Comparison of ENCODE assay signal across 13 cellular contexts in the genomic region with DNA sequence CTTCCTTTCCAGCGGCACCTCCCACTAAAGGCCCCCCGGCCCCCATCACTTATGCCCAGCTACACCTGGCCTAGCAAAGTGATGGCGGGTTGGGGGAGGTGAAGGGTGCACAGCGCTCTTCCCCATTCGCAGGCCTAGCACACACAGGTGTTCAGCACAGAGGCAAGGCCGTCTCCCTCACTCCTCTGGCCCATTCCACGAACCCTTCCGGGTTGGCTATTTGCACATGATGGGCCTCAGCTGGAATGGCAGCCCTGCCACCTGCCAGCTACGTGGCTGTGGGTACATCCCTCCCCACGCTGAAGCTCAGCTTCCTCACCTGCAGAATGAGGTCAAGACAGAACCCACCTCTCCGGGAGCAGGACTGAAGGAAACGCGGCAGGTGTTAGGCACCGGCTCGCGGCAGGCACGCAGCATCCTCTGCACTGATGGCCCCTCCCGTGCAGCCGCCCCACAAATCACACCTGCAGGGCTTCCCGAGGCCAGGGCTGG. TPM values are rescaled to one million over a fixed set of nuclear protein-coding genes. Genes with fewer than 3 reads are reported as not detected.
DNase-seq lines count a peak whose midpoint lies in the region; ATAC-seq and TF ChIP-seq lines count a peak whose summit lies in the region.
"Had no signal": no experiment of that assay in that cellular context is flagged by ENCODE, and none has a peak within 500 bp of the region (broad histone marks: within the 10 kb centered on the region; RNA-seq: fewer than 3 reads in every experiment).

No MANE protein-coding gene starts in this region.

- no peaks in the 10 kb centered on the region for H3K9me2 ChIP-seq in MM.1S (replicated peaks; ENCODE audit: insufficient read depth, low read length)

- H3K27ac ChIP-seq in MM.1S (ENCODE audit: low read length) = peak overlapping the region; percentile 93
- H3K27ac ChIP-seq in suprapubic skin = no peak overlapping the region
- H3K27ac ChIP-seq: SJCRH30 had no signal

- no peak for TF ChIP-seq CTCF in MM.1S (IDR thresholded peaks at IDR 0.05; ENCODE audit: low read length)
- no peak for TF ChIP-seq CTCF in suprapubic skin (IDR thresholded peaks at IDR 0.05)

- H3F3A ChIP-seq in MM.1S (ENCODE audit: insufficient read depth, low read length) = peaks cover 23% of the 10 kb centered on the region

- H3K27ac Mint-ChIP-seq in T-cell = no peak overlapping the region

- no peak for TF ChIP-seq POLR2A in suprapubic skin (IDR thresholded peaks at IDR 0.05)

- POLR2A ChIA-PET in T-cell (lab: Charles Lee) = no interaction called here

- ATAC-seq in GM19452 (IDR thresholded peaks at IDR 0.05; ENCODE audit: unreplicated experiment) (peak; percentile 22), T-cell (replicated peaks in 1 of 4) (no peak), left colon (no peak)

- no peak for TF ChIP-seq EP300 in suprapubic skin (IDR thresholded peaks at IDR 0.05)

- peaks cover 4% of the 10 kb centered on the region for H3K36me3 Mint-ChIP-seq in T-cell

- H3K9ac ChIP-seq in MM.1S (ENCODE audit: low read length) = peak overlapping the region; percentile 69

- no peaks in the 10 kb centered on the region for H4K20me1 ChIP-seq in MM.1S (ENCODE audit: insufficient read depth, low read length)

- H3K4me3 Mint-ChIP-seq in T-cell = peak overlapping the region in 1 of 3 donors; percentile 10

- H2AFZ ChIP-seq in MM.1S (ENCODE audit: low read length) = peak overlapping the region; percentile 2

- WGBS in suprapubic skin = 80% methylated on average over 19 of the region's 20 CpGs

- no peaks in the 10 kb centered on the region for H3K27me3 ChIP-seq in MM.1S (replicated peaks; ENCODE audit: insufficient read depth, low read length)
- no peaks in the 10 kb centered on the region for H3K27me3 ChIP-seq in suprapubic skin
- H3K27me3 ChIP-seq: SJCRH30 had no signal

- DNase-seq in COR-L47 (lab: John Stamatoyannopoulos, UW) (peak; percentile 74), MM.1S (peak; percentile 81), germinal center (ENCODE audit: low spot score) (peak; percentile 67), H4 (ENCODE audit: low spot score) (no peak), T-cell (no peak), suprapubic skin (ENCODE audit: low spot score in 2 of 2) (no peak), left colon (no peak)
- DNase-seq: left cardiac atrium, NCI-H1048, SJCRH30 had no signal

- peak overlapping the region; percentile 58; the same call in 1 of the 2 replicates for H3K4me3 ChIP-seq in MM.1S (ENCODE audit: low read length)
- no peak overlapping the region for H3K4me3 ChIP-seq in suprapubic skin
- H3K4me3 ChIP-seq: SJCRH30 had no signal

- H3K4me2 ChIP-seq in MM.1S (ENCODE audit: low read depth, low read length) = peak overlapping the region; percentile 87

- intact Hi-C loops in left colon (cut with DNase I, micrococcal nuclease) = no loop called here

- H3K4me1 ChIP-seq in MM.1S (ENCODE audit: low read length) (peaks cover 56% of the 10 kb centered on the region), suprapubic skin (peaks cover 62% of the 10 kb centered on the region)
- H3K4me1 ChIP-seq: SJCRH30 had no signal

- H3K36me3 ChIP-seq in MM.1S (replicated peaks; ENCODE audit: insufficient read depth, low read length) = no peaks in the 10 kb centered on the region
- peaks cover 12% of the 10 kb centered on the region for H3K36me3 ChIP-seq in suprapubic skin
- H3K36me3 ChIP-seq: SJCRH30 had no signal

- peaks cover 85% of the 10 kb centered on the region for H3K79me2 ChIP-seq in MM.1S (ENCODE audit: low read length)

- no peaks in the 10 kb centered on the region for H3K27me3 Mint-ChIP-seq in T-cell

- CTCF ChIA-PET in T-cell (lab: Charles Lee) = no interaction called here

- peaks cover 18 to 56% (median 55%) of the 10 kb centered on the region in 3 donors for H3K4me1 Mint-ChIP-seq in T-cell

- no peaks in the 10 kb centered on the region for H3K9me3 Mint-ChIP-seq in T-cell

- H3K9me3 ChIP-seq in MM.1S (replicated peaks; ENCODE audit: insufficient read depth, low read length) (no peaks in the 10 kb centered on the region), suprapubic skin (no peaks in the 10 kb centered on the region)
- H3K9me3 ChIP-seq: SJCRH30 had no signal

RNA-seq across cellular contexts. Expression of a gene that starts 4.8 kb away (rescaled TPM):
- 76.7 and 97.2 TPM in 2 replicates for total RNA-seq in H4 (2014; rRNA removed; shearing (Covaris generic))
- total RNA-seq in T-cell = 10 to 100 TPM; 21.2 to 40.2 (median 30.8) TPM
- total RNA-seq in suprapubic skin = 100 to 1,000 TPM in 1 of 4 donors, 10 to 100 TPM in 3; 36.0 to 119 (median 74.4) TPM
- total RNA-seq in left colon = 10 to 100 TPM; 36.0 to 52.2 TPM

RNA-seq across cellular contexts. Expression of a gene that starts 48.9 kb away (rescaled TPM):
- total RNA-seq in H4 (2014; rRNA removed; shearing (Covaris generic)) = not detected in 2 replicates
- total RNA-seq in T-cell = not detected
- total RNA-seq in suprapubic skin = not detected
- total RNA-seq in left colon = under 1 TPM in 1 of 2 donors, not detected in 1; 0.34 TPM
- total RNA-seq: activated CD8-positive, alpha-beta memory T cell treated with anti-CD3 and anti-CD28 coated beads for 36 hours; fibroblast of lung; SJCRH30 had no signal

Comparison
In these comparisons a context has a peak if more than half of its experiments do, and no peak if none do; other contexts are left out.
1. DNase-seq: peak in COR-L47 (single experiment), MM.1S (single experiment) and germinal center (single experiment); none in H4 (single experiment), T-cell (0 of 34), suprapubic skin (0 of 2) and left colon (0 of 2).